ENCODE assay signal across 1 cellular context in genomic region chr5:112163435-112163834, GRCh38.
TF ChIP-seq lines count a peak whose summit lies in the region.

No MANE protein-coding gene starts in this region.

TF ChIP-seq in A549, 52 proteins besides CTCF, POLR2A, EP300 and RAD21 (continued from another document):
- TF ChIP-seq ZFP36 (IDR thresholded peaks at IDR 0.05; ENCODE audit: borderline replicate concordance, partially characterized antibody) = no peak
TF ChIP-seq in A549: peak in this region for 1.
